8 cellular contexts compared by ENCODE assay signal in the genomic region with DNA sequence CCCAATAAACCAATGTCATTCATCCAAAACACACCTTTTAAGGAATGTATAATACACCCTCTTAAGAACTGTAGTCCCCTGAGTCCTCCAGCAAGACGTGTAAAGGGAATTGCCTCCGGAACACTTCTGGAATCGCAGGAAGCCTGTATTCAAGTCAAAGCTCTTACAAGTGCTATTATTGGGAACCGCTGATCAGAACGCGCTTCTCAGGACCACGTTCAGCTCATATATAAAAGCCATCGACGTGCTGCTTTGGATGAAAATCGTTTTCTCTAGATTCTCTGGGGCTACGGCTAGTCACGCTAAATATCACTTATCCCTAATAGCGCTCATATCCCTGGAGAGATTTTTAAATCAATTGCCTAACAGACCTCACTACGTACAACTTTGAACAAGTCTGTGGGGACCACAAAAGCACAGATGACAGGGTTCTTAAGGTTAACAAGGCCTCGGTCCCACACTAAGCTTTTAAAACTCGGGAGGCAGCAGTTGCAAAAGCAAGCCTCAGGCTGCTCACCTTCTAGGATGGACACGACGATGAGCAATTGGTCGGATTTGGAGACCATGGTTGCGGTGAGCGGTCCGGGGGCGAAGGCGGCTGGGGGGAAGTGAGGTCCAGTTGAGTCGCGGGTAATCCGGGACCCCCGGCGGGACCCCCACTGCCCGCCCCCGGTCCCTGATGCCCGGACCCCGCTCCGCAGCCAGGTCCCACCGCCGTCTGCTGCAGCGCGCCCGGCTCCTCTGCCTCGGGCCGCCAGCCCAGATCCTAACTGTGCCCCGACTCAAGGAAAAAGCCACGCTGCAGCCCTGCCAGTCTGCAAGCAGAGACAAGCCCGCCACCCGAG. TPM values are rescaled to one million over a fixed set of nuclear protein-coding genes. Genes with fewer than 3 reads are reported as not detected.
DNase-seq lines count a peak whose midpoint lies in the region; ATAC-seq and TF ChIP-seq lines count a peak whose summit lies in the region.

No MANE protein-coding gene starts in this region.

- H3F3A ChIP-seq in Loucy (ENCODE audit: low read depth): no peaks in the 10 kb centered on the region

- H3K27ac Mint-ChIP-seq in activated naive CD4-positive, alpha-beta T cell treated with anti-CD3 and anti-CD28 coated beads for 36 hours: no peak overlapping the region
- H3K27ac Mint-ChIP-seq in activated naive CD4-positive, alpha-beta T cell treated with anti-CD3 and anti-CD28 coated beads, Interleukin-2, amount 50 U/mL, for 24 hours: peak overlapping the region; percentile 100

- peak overlapping the region; percentile 80 for H2AFZ ChIP-seq in Loucy (ENCODE audit: low read length)

- H3K27me3 Mint-ChIP-seq in activated naive CD4-positive, alpha-beta T cell treated with anti-CD3 and anti-CD28 coated beads for 36 hours (ENCODE audit: low read depth): no peaks in the 10 kb centered on the region
- no peaks in the 10 kb centered on the region for H3K27me3 Mint-ChIP-seq in activated naive CD4-positive, alpha-beta T cell treated with anti-CD3 and anti-CD28 coated beads, Interleukin-2, amount 50 U/mL, for 24 hours

- peaks cover 6% of the 10 kb centered on the region for H3K36me3 Mint-ChIP-seq in activated naive CD4-positive, alpha-beta T cell treated with anti-CD3 and anti-CD28 coated beads for 36 hours (ENCODE audit: low read depth)
- peaks cover 5% of the 10 kb centered on the region for H3K36me3 Mint-ChIP-seq in activated naive CD4-positive, alpha-beta T cell treated with anti-CD3 and anti-CD28 coated beads, Interleukin-2, amount 50 U/mL, for 24 hours

- H3K4me1 Mint-ChIP-seq in activated naive CD4-positive, alpha-beta T cell treated with anti-CD3 and anti-CD28 coated beads for 36 hours (ENCODE audit: low read depth): peaks cover 24% of the 10 kb centered on the region
- H3K4me1 Mint-ChIP-seq in activated naive CD4-positive, alpha-beta T cell treated with anti-CD3 and anti-CD28 coated beads, Interleukin-2, amount 50 U/mL, for 24 hours: peaks cover 16% of the 10 kb centered on the region

- H3K27ac ChIP-seq in rectal smooth muscle tissue (ENCODE audit: low read depth, low read length): peak overlapping the region; percentile 72

- DNase-seq in activated naive CD4-positive, alpha-beta T cell treated with anti-CD3 and anti-CD28 coated beads for 36 hours: peak; percentile 38
- DNase-seq in activated naive CD4-positive, alpha-beta T cell treated with Interleukin-2 at 50 U/mL for 16 hours: no peak
- DNase-seq in HAP-1 (ENCODE audit: low spot score in 2 of 2) (peak; percentile 31 to 58), left cardiac atrium (no peak), NCI-H2029 treated with DMSO at 0.1 percent for 48 hours (lab: John Stamatoyannopoulos, UW) (no peak)

- peaks cover 4% of the 10 kb centered on the region for H4K20me1 ChIP-seq in Loucy (ENCODE audit: insufficient read depth, low read length, poor library complexity, severe bottlenecking)

- H3K9me3 Mint-ChIP-seq in activated naive CD4-positive, alpha-beta T cell treated with anti-CD3 and anti-CD28 coated beads for 36 hours: no peaks in the 10 kb centered on the region
- no peaks in the 10 kb centered on the region for H3K9me3 Mint-ChIP-seq in activated naive CD4-positive, alpha-beta T cell treated with anti-CD3 and anti-CD28 coated beads, Interleukin-2, amount 50 U/mL, for 24 hours

- H3K4me3 ChIP-seq in HAP-1: peak overlapping the region; percentile 65
- H3K4me3 ChIP-seq in Loucy (ENCODE audit: low read length, poor library complexity, severe bottlenecking): peak overlapping the region; percentile 83
- peak overlapping the region; percentile 71 for H3K4me3 ChIP-seq in rectal smooth muscle tissue (ENCODE audit: low read length)

- peak overlapping the region; percentile 94 for H3K4me2 ChIP-seq in Loucy (ENCODE audit: low read depth, low read length, poor library complexity, severe bottlenecking)

- no peak overlapping the region for H3K4me3 Mint-ChIP-seq in activated naive CD4-positive, alpha-beta T cell treated with anti-CD3 and anti-CD28 coated beads for 36 hours
- no peak overlapping the region for H3K4me3 Mint-ChIP-seq in activated naive CD4-positive, alpha-beta T cell treated with anti-CD3 and anti-CD28 coated beads, Interleukin-2, amount 50 U/mL, for 24 hours

- H3K9ac ChIP-seq in Loucy (ENCODE audit: low read depth, low read length, poor library complexity, severe bottlenecking) (peak overlapping the region; percentile 88), rectal smooth muscle tissue (ENCODE audit: low read length) (peak overlapping the region; percentile 46)

- no peaks in the 10 kb centered on the region for H3K9me3 ChIP-seq in HAP-1
- H3K9me3 ChIP-seq in Loucy (ENCODE audit: insufficient read depth, low read depth, low read length): no peaks in the 10 kb centered on the region

- H3K4me1 ChIP-seq in HAP-1 (peaks cover 16% of the 10 kb centered on the region; the same call in 1 of the 2 replicates), Loucy (ENCODE audit: insufficient read depth, low read length, poor library complexity, severe bottlenecking) (peaks cover 21% of the 10 kb centered on the region), rectal smooth muscle tissue (ENCODE audit: control insufficient read depth, insufficient read depth, low read length) (peaks cover 5% of the 10 kb centered on the region)

- H3K79me2 ChIP-seq in Loucy (ENCODE audit: insufficient read depth, low read length): peaks cover 38% of the 10 kb centered on the region

- no peaks in the 10 kb centered on the region for H3K9me2 ChIP-seq in Loucy (replicated peaks; ENCODE audit: low read depth, low read length)

- in situ Hi-C loops in HAP-1 (cut with MboI; ENCODE audit: low sequenced_read_pairs): no loop called here

- CTCF ChIA-PET in activated naive CD4-positive, alpha-beta T cell treated with anti-CD3 and anti-CD28 coated beads for 36 hours (lab: Charles Lee): interaction anchor here (0.5 to 2.2 kb wide), 22 partner anchors 10 to 189 kb away, joined by 3 to 26 read pairs (median 4); no protein-coding TSS in a partner anchor

- peaks cover 6% of the 10 kb centered on the region for H3K36me3 ChIP-seq in HAP-1 (replicated peaks)
- H3K36me3 ChIP-seq in Loucy (ENCODE audit: insufficient read depth, low read length): 0 out of 2 replicates have a peak, but pooled peaks cover 2% of the 10 kb centered on the region
- H3K36me3 ChIP-seq in rectal smooth muscle tissue (ENCODE audit: control insufficient read depth, insufficient read depth, low read length): peaks cover 2% of the 10 kb centered on the region

- ATAC-seq in left cardiac atrium: peak; percentile 28 to 60

- intact Hi-C loops in activated naive CD4-positive, alpha-beta T cell treated with anti-CD3 and anti-CD28 coated beads for 36 hours (cut with micrococcal nuclease): loop anchor here (1.0 to 5.0 kb wide), 9 partner anchors 17 to 648 kb away; a partner anchor contains a TSS
- intact Hi-C loops in left cardiac atrium (cut with DNase I): loop anchor here (2.0 to 10.0 kb wide), 2 partner anchors 90 to 182 kb away; a partner anchor contains a TSS

- no peak for TF ChIP-seq CTCF in Loucy (conservative IDR thresholded peaks at IDR 0.05; ENCODE audit: low read length)

- H3K27me3 ChIP-seq in HAP-1 (ENCODE audit: low read depth): no peaks in the 10 kb centered on the region
- H3K27me3 ChIP-seq in Loucy (ENCODE audit: insufficient read depth, low read length, poor library complexity, severe bottlenecking): no peaks in the 10 kb centered on the region
- H3K27me3 ChIP-seq in rectal smooth muscle tissue (ENCODE audit: control insufficient read depth, insufficient read depth, low read length): no peaks in the 10 kb centered on the region

RNA-seq across cellular contexts. Expression of a gene that starts 0.5 kb away (rescaled TPM):
- total RNA-seq in activated naive CD4-positive, alpha-beta T cell treated with anti-CD3 and anti-CD28 coated beads for 36 hours: 10 to 100 TPM; 39.2 to 39.5 TPM
- total RNA-seq in left cardiac atrium: 10 to 100 TPM; 10.3 to 13.1 TPM

Comparison
In these comparisons a context has a peak if more than half of its experiments do, and no peak if none do; other contexts are left out.
1. DNase-seq: peak in activated naive CD4-positive, alpha-beta T cell treated with anti-CD3 and anti-CD28 coated beads for 36 hours (single experiment) and HAP-1 (2 of 2); none in activated naive CD4-positive, alpha-beta T cell treated with Interleukin-2 at 50 U/mL for 16 hours (single experiment), left cardiac atrium (single experiment) and NCI-H2029 treated with DMSO at 0.1 percent for 48 hours (single experiment).
2. Peak in every context shown above with its lines, with median percentiles within 50 percentile points of each other: H3K4me3 ChIP-seq.